24 cellular contexts compared by ENCODE assay signal in genomic region chr5:155307219-155307618, GRCh38.
DNase-seq lines count a peak whose midpoint lies in the region; ATAC-seq and TF ChIP-seq lines count a peak whose summit lies in the region.
"Had no signal": no experiment of that assay in that cellular context is flagged by ENCODE, and none has a peak within 500 bp of the region (broad histone marks: within the 10 kb centered on the region; RNA-seq: fewer than 3 reads in every experiment).

No MANE protein-coding gene starts in this region.

- no peak overlapping the region for H3K27ac ChIP-seq in RWPE1
- H3K27ac ChIP-seq in foreskin keratinocyte, result no peak overlapping the region

- POLR2A ChIA-PET in RWPE1 (lab: Yijun Ruan, JAX; ENCODE audit: low non-redundant PET), result no interaction called here
- POLR2A ChIA-PET in activated CD4-positive, alpha-beta T cell treated with anti-CD3 and anti-CD28 coated beads, Interleukin-2, amount 10 ng/mL, durations not matched to agents 7 days and 5 days (lab: Charles Lee), result no interaction called here

- 56 to 62% methylated on average over 3 of the region's 3 CpGs for WGBS in lower leg skin, 2 donors

- CTCF ChIA-PET in RWPE1 (lab: Yijun Ruan, JAX), result no interaction called here
- CTCF ChIA-PET in activated CD4-positive, alpha-beta T cell treated with anti-CD3 and anti-CD28 coated beads, Interleukin-2, amount 10 ng/mL, durations not matched to agents 7 days and 5 days (lab: Charles Lee), result no interaction called here

- no peaks in the 10 kb centered on the region for H3K27me3 Mint-ChIP-seq in activated CD4-positive, alpha-beta T cell treated with anti-CD3 and anti-CD28 coated beads, Interleukin-2, amount 10 ng/mL, durations not matched to agents 7 days and 5 days
- H3K27me3 Mint-ChIP-seq: CD4-positive, CD25-positive, alpha-beta regulatory T cell; CD8-positive, alpha-beta memory T cell had no signal

- H3K27ac Mint-ChIP-seq in activated CD4-positive, alpha-beta T cell treated with anti-CD3 and anti-CD28 coated beads, Interleukin-2, amount 10 ng/mL, durations not matched to agents 7 days and 5 days, result no peak overlapping the region
- H3K27ac Mint-ChIP-seq: CD4-positive, CD25-positive, alpha-beta regulatory T cell; CD8-positive, alpha-beta memory T cell; HFFc6; IgD-negative memory B cell had no signal

- H3K4me1 ChIP-seq in foreskin keratinocyte, result no peaks in the 10 kb centered on the region
- H3K4me1 ChIP-seq: BE2C had no signal

- H3K4me3 ChIP-seq in lower leg skin (ENCODE audit: low read depth, poor library complexity, severe bottlenecking), result no peak overlapping the region
- H3K4me3 ChIP-seq: GM12878 had no signal

- peak; percentile 75 for ATAC-seq in foreskin keratinocyte
- ATAC-seq: GM12878, HCT116, HepG2 had no signal

- no peak overlapping the region for H3K4me3 Mint-ChIP-seq in activated CD4-positive, alpha-beta T cell treated with anti-CD3 and anti-CD28 coated beads, Interleukin-2, amount 10 ng/mL, durations not matched to agents 7 days and 5 days
- H3K4me3 Mint-ChIP-seq: CD4-positive, CD25-positive, alpha-beta regulatory T cell; CD8-positive, alpha-beta memory T cell; HFFc6; IgD-negative memory B cell had no signal

- H3K27me3 ChIP-seq in foreskin keratinocyte, result no peaks in the 10 kb centered on the region
- H3K27me3 ChIP-seq: BE2C had no signal

- no peaks in the 10 kb centered on the region for H3K36me3 Mint-ChIP-seq in activated CD4-positive, alpha-beta T cell treated with anti-CD3 and anti-CD28 coated beads, Interleukin-2, amount 10 ng/mL, durations not matched to agents 7 days and 5 days (ENCODE audit: low read depth)
- H3K36me3 Mint-ChIP-seq: CD4-positive, CD25-positive, alpha-beta regulatory T cell; CD8-positive, alpha-beta memory T cell; IgD-negative memory B cell had no signal

- intact Hi-C loops in lower leg skin (cut with DNase I; ENCODE audit: low total_unique reads), result no loop called here

- H3K9me3 Mint-ChIP-seq in activated CD4-positive, alpha-beta T cell treated with anti-CD3 and anti-CD28 coated beads, Interleukin-2, amount 10 ng/mL, durations not matched to agents 7 days and 5 days, result no peaks in the 10 kb centered on the region
- H3K9me3 Mint-ChIP-seq: CD8-positive, alpha-beta memory T cell had no signal

- no peaks in the 10 kb centered on the region for H3K4me1 Mint-ChIP-seq in activated CD4-positive, alpha-beta T cell treated with anti-CD3 and anti-CD28 coated beads, Interleukin-2, amount 10 ng/mL, durations not matched to agents 7 days and 5 days
- H3K4me1 Mint-ChIP-seq: CD4-positive, CD25-positive, alpha-beta regulatory T cell; CD8-positive, alpha-beta memory T cell; IgD-negative memory B cell had no signal

- TF ChIP-seq POLR2A in lower leg skin (IDR thresholded peaks at IDR 0.05), result no peak

- TF ChIP-seq CTCF in RWPE1 (conservative IDR thresholded peaks at IDR 0.05; ENCODE audit: low read depth) (no peak), foreskin keratinocyte (conservative IDR thresholded peaks at IDR 0.05) (no peak), lower leg skin (IDR thresholded peaks at IDR 0.05) (no peak)

- DNase-seq in NCI-H2171 treated with DMSO at 0.1 percent for 48 hours (lab: John Stamatoyannopoulos, UW) (peak; percentile 63), NCI-H2171 (lab: John Stamatoyannopoulos, UW) (no peak), DMS79 (lab: John Stamatoyannopoulos, UW) (peak; percentile 18), RWPE1 (ENCODE audit: low spot score) (peak; percentile 33), foreskin keratinocyte (peak; percentile 33 to 44), NCI-H2107 (lab: John Stamatoyannopoulos, UW) (no peak), lower leg skin (ENCODE audit: low spot score in 2 of 2) (no peak)
- no peak for DNase-seq in activated CD4-positive, alpha-beta T cell treated with anti-CD3 and anti-CD28 coated beads, Interleukin-2, amount 10 ng/mL, durations not matched to agents 7 days and 5 days
- DNase-seq: 8988T; BE2C; C1 segment of cervical spinal cord; CD4-positive, CD25-positive, alpha-beta regulatory T cell; CD8-positive, alpha-beta memory T cell; COR-L47; DMS153; DND-41; EL; GOT3; H7; HFFc6 had no signal

Comparison
In these comparisons a context has a peak if more than half of its experiments do, and no peak if none do; other contexts are left out.
1. DNase-seq: peak in NCI-H2171 treated with DMSO at 0.1 percent for 48 hours (single experiment), DMS79 (single experiment), RWPE1 (single experiment) and foreskin keratinocyte (2 of 2); none in NCI-H2171 (single experiment), activated CD4-positive, alpha-beta T cell treated with anti-CD3 and anti-CD28 coated beads, Interleukin-2, amount 10 ng/mL, durations not matched to agents 7 days and 5 days (single experiment), NCI-H2107 (single experiment) and lower leg skin (0 of 2).